17 cellular contexts compared by ENCODE assay signal in genomic region chr7:127586346-127586745, GRCh38. TPM values are rescaled to one million over a fixed set of nuclear protein-coding genes. Genes with fewer than 3 reads are reported as not detected.
A peak's percentile ranks its signal among the peaks of the same experiment; 100 is the strongest.
DNase-seq lines count a peak whose midpoint lies in the region; ATAC-seq and TF ChIP-seq lines count a peak whose summit lies in the region.
"Had no signal": no experiment of that assay in that cellular context is flagged by ENCODE, and none has a peak within 500 bp of the region (broad histone marks: within the 10 kb centered on the region; RNA-seq: fewer than 3 reads in every experiment).

No MANE protein-coding gene starts in this region.

- no peaks in the 10 kb centered on the region for H3K27me3 ChIP-seq in Panc1 (ENCODE audit: control insufficient read depth, insufficient read depth, low read length)
- H3K27me3 ChIP-seq in endodermal cell (ENCODE audit: control insufficient read depth, insufficient read depth, low read length, poor library complexity, severe bottlenecking), result no peaks in the 10 kb centered on the region
- no peaks in the 10 kb centered on the region for H3K27me3 ChIP-seq in psoas muscle (ENCODE audit: insufficient read depth in 3 of 3, low read length in 2 of 3)
- no peaks in the 10 kb centered on the region for H3K27me3 ChIP-seq in WERI-Rb-1 (ENCODE audit: insufficient read depth, low read depth, severe bottlenecking)
- H3K27me3 ChIP-seq: ovary, vagina had no signal

- H3K27ac ChIP-seq in Panc1 (ENCODE audit: low read length) (peak overlapping the region; percentile 94; the same call in 1 of the 2 replicates), endodermal cell (ENCODE audit: low read depth, low read length) (no peak overlapping the region), psoas muscle (peak overlapping the region; percentile 92), WERI-Rb-1 (no peak overlapping the region)

- H3K36me3 Mint-ChIP-seq in activated CD8-positive, alpha-beta memory T cell treated with anti-CD3 and anti-CD28 coated beads, Interleukin-2, amount 10 ng/mL, durations not matched to agents 7 days and 5 days, result peaks cover 23% of the 10 kb centered on the region
- H3K36me3 Mint-ChIP-seq in endodermal cell (ENCODE audit: low read depth), result peaks cover 41% of the 10 kb centered on the region

- H3K36me3 ChIP-seq in Panc1 (ENCODE audit: control insufficient read depth, insufficient read depth, low read length), result peaks cover 5% of the 10 kb centered on the region; the same call in 1 of the 2 replicates
- peaks cover 42% of the 10 kb centered on the region for H3K36me3 ChIP-seq in endodermal cell (ENCODE audit: control insufficient read depth, insufficient read depth, low read length)
- peaks cover 8 to 36% of the 10 kb centered on the region in 2 donors for H3K36me3 ChIP-seq in psoas muscle (ENCODE audit: insufficient read depth in 1 of 2, low read depth in 1 of 2)
- peaks cover 37% of the 10 kb centered on the region for H3K36me3 ChIP-seq in WERI-Rb-1
- H3K36me3 ChIP-seq: ovary had no signal

- no peak overlapping the region for H3K9ac ChIP-seq in endodermal cell (ENCODE audit: extremely low read depth, low read length, poor library complexity, severe bottlenecking)

- no TSS peak for BruUV-seq in Panc1 (replicated peaks; lab: Mats Ljungman, UMichigan)

- intact Hi-C loops in Panc1 (cut with micrococcal nuclease; ENCODE audit: unreplicated experiment), result no loop called here
- intact Hi-C loops in psoas muscle (cut with DNase I), result loop anchor here in 1 of 2 donors (5.0 kb wide), 1 partner anchor 194 kb away; the partner anchor contains the start of gene ZNF800

- peak overlapping the region; percentile 91 for H3K4me3 Mint-ChIP-seq in activated CD8-positive, alpha-beta memory T cell treated with anti-CD3 and anti-CD28 coated beads, Interleukin-2, amount 10 ng/mL, durations not matched to agents 7 days and 5 days
- no peak overlapping the region for H3K4me3 Mint-ChIP-seq in endodermal cell

- H3K27me3 Mint-ChIP-seq in activated CD8-positive, alpha-beta memory T cell treated with anti-CD3 and anti-CD28 coated beads, Interleukin-2, amount 10 ng/mL, durations not matched to agents 7 days and 5 days, result no peaks in the 10 kb centered on the region
- H3K27me3 Mint-ChIP-seq in endodermal cell (ENCODE audit: insufficient read depth), result peaks cover 21% of the 10 kb centered on the region

- peaks cover 26% of the 10 kb centered on the region for H3K4me1 ChIP-seq in Panc1 (ENCODE audit: control insufficient read depth, insufficient read depth, low read length)
- H3K4me1 ChIP-seq in endodermal cell (ENCODE audit: control insufficient read depth, insufficient read depth, low read length), result peaks cover 17% of the 10 kb centered on the region
- H3K4me1 ChIP-seq in psoas muscle, result peaks cover 50% of the 10 kb centered on the region

- no peak for DNase-seq in activated CD8-positive, alpha-beta memory T cell treated with anti-CD3 and anti-CD28 coated beads, Interleukin-2, amount 10 ng/mL, durations not matched to agents 7 days and 5 days
- no peak for DNase-seq in activated CD8-positive, alpha-beta memory T cell treated with anti-CD3 and anti-CD28 coated beads, Interleukin-2, amount 50 U/mL, for 4 hours
- DNase-seq in Panc1 (ENCODE audit: low read depth, low spot score) (no peak), endodermal cell (no peak), psoas muscle (no peak), GF-D8 (lab: John Stamatoyannopoulos, UW) (no peak), WERI-Rb-1 (no peak)
- DNase-seq: activated CD8-positive, alpha-beta memory T cell treated with anti-CD3 and anti-CD28 coated beads for 24 hours; effector memory CD4-positive, alpha-beta T cell; head of caudate nucleus; left ventricle myocardium superior; MM.1S; ovary; stimulated activated CD8-positive, alpha-beta memory T cell treated with anti-CD3 and anti-CD28 coated beads, Interleukin-4, amount 100 ng/mL, for 48 hours had no signal

- peak overlapping the region; percentile 42 for H3K27ac Mint-ChIP-seq in activated CD8-positive, alpha-beta memory T cell treated with anti-CD3 and anti-CD28 coated beads, Interleukin-2, amount 10 ng/mL, durations not matched to agents 7 days and 5 days
- no peak overlapping the region for H3K27ac Mint-ChIP-seq in endodermal cell

- CTCF ChIA-PET in activated CD8-positive, alpha-beta memory T cell treated with anti-CD3 and anti-CD28 coated beads, Interleukin-2, amount 10 ng/mL, durations not matched to agents 7 days and 5 days (lab: Charles Lee), result interaction anchor here (1.4 kb wide), 1 partner anchor 623 kb away, joined by 6 read pairs; no protein-coding TSS in a partner anchor
- CTCF ChIA-PET in Panc1 (lab: Charles Lee), result no interaction called here

- POLR2A ChIA-PET in Panc1 (lab: Charles Lee), result interaction anchor here (0.6 kb wide), 1 partner anchor 13 kb away, joined by 8 read pairs; no protein-coding TSS in a partner anchor

- WGBS in endodermal cell (ENCODE audit: insufficient coverage in 1 of 2, insufficient read length in 1 of 2), 2 experiments, result 85 to 90% methylated on average over 2 of the region's 2 CpGs
- 90 to 94% (median 92%) methylated on average over 2 of the region's 2 CpGs for WGBS in psoas muscle, 3 donors

- no peaks in the 10 kb centered on the region for H3K9me3 Mint-ChIP-seq in activated CD8-positive, alpha-beta memory T cell treated with anti-CD3 and anti-CD28 coated beads, Interleukin-2, amount 10 ng/mL, durations not matched to agents 7 days and 5 days (ENCODE audit: low read depth)
- no peaks in the 10 kb centered on the region for H3K9me3 Mint-ChIP-seq in endodermal cell

- ATAC-seq in activated CD8-positive, alpha-beta memory T cell treated with anti-CD3 and anti-CD28 coated beads, Interleukin-2, amount 10 ng/mL, durations not matched to agents 7 days and 5 days, result no peak
- ATAC-seq in Panc1 (no peak), psoas muscle (no peak), GM21390 (IDR thresholded peaks at IDR 0.05; ENCODE audit: unreplicated experiment) (no peak)
- ATAC-seq: left ventricle myocardium superior had no signal

- TF ChIP-seq CTCF in Panc1 (IDR thresholded peaks at IDR 0.05) (no peak), endodermal cell (conservative IDR thresholded peaks at IDR 0.05) (no peak), psoas muscle (IDR thresholded peaks at IDR 0.05) (no peak), WERI-Rb-1 (IDR thresholded peaks at IDR 0.05; ENCODE audit: low read depth, low read length) (no peak)

- peaks cover 54% of the 10 kb centered on the region for H3K4me1 Mint-ChIP-seq in activated CD8-positive, alpha-beta memory T cell treated with anti-CD3 and anti-CD28 coated beads, Interleukin-2, amount 10 ng/mL, durations not matched to agents 7 days and 5 days
- peaks cover 24% of the 10 kb centered on the region for H3K4me1 Mint-ChIP-seq in endodermal cell

- H3K9me3 ChIP-seq in Panc1 (ENCODE audit: control insufficient read depth, insufficient read depth, low read depth, low read length) (no peaks in the 10 kb centered on the region), endodermal cell (ENCODE audit: control insufficient read depth, low read length) (peaks cover 5% of the 10 kb centered on the region), psoas muscle (no peaks in the 10 kb centered on the region), WERI-Rb-1 (ENCODE audit: severe bottlenecking) (peaks cover 7% of the 10 kb centered on the region)
- H3K9me3 ChIP-seq: ovary, vagina had no signal

- in situ Hi-C loops in Panc1 (cut with HindIII; ENCODE audit: low pct_unique_long_range_greater_than_20kb, low sequenced_read_pairs), result no loop called here

- H3K4me3 ChIP-seq in Panc1 (ENCODE audit: low read depth in 2 of 2, low read length in 2 of 2), result 0 out of 4 replicates have a peak overlapping the region, but pooled peaks of 1 of the 2 experiments have one; percentile 80
- H3K4me3 ChIP-seq in endodermal cell (ENCODE audit: low read length), result peak overlapping the region; percentile 94
- no peak overlapping the region for H3K4me3 ChIP-seq in psoas muscle
- no peak overlapping the region for H3K4me3 ChIP-seq in WERI-Rb-1 (ENCODE audit: low read depth, low read length)

RNA-seq across cellular contexts. Expression of gene GCC1, which starts 0.9 kb away (rescaled TPM):
- 10 to 100 TPM; 21.0 to 22.3 TPM for total RNA-seq in activated CD8-positive, alpha-beta memory T cell treated with anti-CD3 and anti-CD28 coated beads, Interleukin-2, amount 10 ng/mL, durations not matched to agents 7 days and 5 days
- 19.1 TPM for total RNA-seq in Panc1 (2021; ENCODE audit: unreplicated experiment)
- 15.0 TPM for polyA plus RNA-seq in Panc1 (2012; ENCODE audit: insufficient read length)
- 10 to 100 TPM; 14.8 to 15.3 TPM for total RNA-seq in endodermal cell
- polyA plus RNA-seq in endodermal cell (2013, experiment 1 of 2), result 11.7 TPM
- 8.9 TPM for polyA plus RNA-seq in endodermal cell (2013, experiment 2 of 2)
- total RNA-seq in psoas muscle, result 10 to 100 TPM in 2 of 4 donors, 1 to 10 TPM in 2; 8.2 to 12.4 (median 9.3) TPM
- polyA plus RNA-seq in psoas muscle, result 10 to 100 TPM in 1 of 3 donors, 1 to 10 TPM in 2; 6.1 to 24.0 (median 7.3) TPM

RNA-seq across cellular contexts. Expression of gene ARF5, which starts 1.9 kb away (rescaled TPM):
- total RNA-seq in activated CD8-positive, alpha-beta memory T cell treated with anti-CD3 and anti-CD28 coated beads, Interleukin-2, amount 10 ng/mL, durations not matched to agents 7 days and 5 days, result 100 to 1,000 TPM; 107 to 120 TPM
- total RNA-seq in Panc1 (2021; ENCODE audit: unreplicated experiment), result 155 TPM
- polyA plus RNA-seq in Panc1 (2012; ENCODE audit: insufficient read length), result 271 TPM
- 100 to 1,000 TPM; 234 to 277 TPM for total RNA-seq in endodermal cell
- 198 TPM for polyA plus RNA-seq in endodermal cell (2013, experiment 1 of 2)
- 184 TPM for polyA plus RNA-seq in endodermal cell (2013, experiment 2 of 2)
- total RNA-seq in psoas muscle, result 100 to 1,000 TPM in 1 of 4 donors, 10 to 100 TPM in 3; 78.7 to 118 (median 89.8) TPM
- 100 to 1,000 TPM in 2 of 3 donors, 10 to 100 TPM in 1; 84.8 to 111 (median 107) TPM for polyA plus RNA-seq in psoas muscle

RNA-seq across cellular contexts. Expression of gene FSCN3, which starts 7.2 kb away (rescaled TPM):
- total RNA-seq in activated CD8-positive, alpha-beta memory T cell treated with anti-CD3 and anti-CD28 coated beads, Interleukin-2, amount 10 ng/mL, durations not matched to agents 7 days and 5 days, result 1 to 10 TPM in 1 of 2 experiments, under 1 TPM in 1; 0.47 to 1.4 TPM
- total RNA-seq in Panc1 (2021; ENCODE audit: unreplicated experiment) (1.1 TPM), endodermal cell (1 to 10 TPM; 1.9 to 2.2 TPM), psoas muscle (under 1 TPM in 2 of 4 donors, not detected in 2; 0.34 to 0.42 TPM)
- polyA plus RNA-seq in Panc1 (2012; ENCODE audit: insufficient read length), result not detected
- 1.2 TPM for polyA plus RNA-seq in endodermal cell (2013, experiment 1 of 2)
- polyA plus RNA-seq in endodermal cell (2013, experiment 2 of 2), result 2.1 TPM
- under 1 TPM; 0.06 to 0.76 (median 0.17) TPM for polyA plus RNA-seq in psoas muscle
- total RNA-seq: left ventricle myocardium superior had no signal

RNA-seq across cellular contexts. Expression of gene PAX4, which starts 31.6 kb away (rescaled TPM):
- not detected for total RNA-seq in activated CD8-positive, alpha-beta memory T cell treated with anti-CD3 and anti-CD28 coated beads, Interleukin-2, amount 10 ng/mL, durations not matched to agents 7 days and 5 days
- not detected for total RNA-seq in Panc1 (2021; ENCODE audit: unreplicated experiment)
- polyA plus RNA-seq in Panc1 (2012; ENCODE audit: insufficient read length), result not detected
- total RNA-seq in endodermal cell, result under 1 TPM in 1 of 2 donors, not detected in 1; 0.24 TPM
- polyA plus RNA-seq in endodermal cell (2013, experiment 1 of 2), result not detected
- 0.25 TPM for polyA plus RNA-seq in endodermal cell (2013, experiment 2 of 2)
- total RNA-seq in psoas muscle, result not detected
- polyA plus RNA-seq in psoas muscle, result not detected
- total RNA-seq: left ventricle myocardium superior, ovary, vagina had no signal
- polyA plus RNA-seq: AG04450, ovary had no signal

Comparison
In these comparisons a context has a peak if more than half of its experiments do, and no peak if none do; other contexts are left out.
1. H3K27ac ChIP-seq: peak in Panc1 (single experiment) and psoas muscle (single experiment); none in endodermal cell (single experiment) and WERI-Rb-1 (single experiment).